ENCODE assay signal across 16 cellular contexts in the genomic region with DNA sequence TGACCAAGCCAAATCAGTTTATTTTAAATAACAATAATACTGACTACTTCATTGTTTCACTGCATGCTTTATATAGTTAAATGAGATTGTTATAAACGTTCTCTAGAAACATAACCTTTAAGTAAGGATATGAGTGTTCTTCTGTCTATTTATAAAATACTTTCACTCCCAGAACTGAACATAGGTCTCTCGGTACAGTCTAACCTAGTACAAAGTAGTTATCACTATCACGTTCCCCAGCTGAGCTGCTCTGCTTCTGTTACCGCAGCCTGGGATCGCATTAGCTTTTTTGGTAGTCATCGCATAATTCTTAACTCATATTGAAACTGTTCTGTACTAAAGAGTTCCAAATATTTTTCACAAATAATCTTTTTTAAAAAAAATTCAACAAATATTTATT.
DNase-seq lines count a peak whose midpoint lies in the region; ATAC-seq and TF ChIP-seq lines count a peak whose summit lies in the region.
"Had no signal": no experiment of that assay in that cellular context is flagged by ENCODE, and none has a peak within 500 bp of the region (broad histone marks: within the 10 kb centered on the region; RNA-seq: fewer than 3 reads in every experiment).

No MANE protein-coding gene starts in this region.

- ATAC-seq in GM18858 (IDR thresholded peaks at IDR 0.05; ENCODE audit: unreplicated experiment) (peak; percentile 97), GM21360 (IDR thresholded peaks at IDR 0.05; ENCODE audit: unreplicated experiment) (peak; percentile 97), HG02884 (IDR thresholded peaks at IDR 0.05; ENCODE audit: unreplicated experiment) (peak; percentile 98), HG03571 (IDR thresholded peaks at IDR 0.05; ENCODE audit: unreplicated experiment) (peak; percentile 91), sciatic nerve (no peak)

- DNase-seq in HUDEP-2 (lab: John Stamatoyannopoulos, UW; ENCODE audit: unreplicated experiment in 76 of 76): no peak
- DNase-seq in hippocampal formation (lab: John Stamatoyannopoulos, UW): no peak
- no peak for DNase-seq in lower leg skin (ENCODE audit: low spot score in 2 of 2)
- no peak for DNase-seq in sciatic nerve (ENCODE audit: low spot score)
- DNase-seq: activated CD4-positive, alpha-beta T cell treated with anti-CD3 and anti-CD28 coated beads for 1 hour; H7; heart right ventricle; mesenchymal stem cell; NCI-H1105 treated with DMSO at 0.1 percent for 48 hours; SK-N-SH; stimulated activated CD4-positive, alpha-beta T cell treated with anti-CD3 and anti-CD28 coated beads, Interleukin-1b, Interleukin-23, amount 100 ng/mL, for 48 hours; stomach had no signal

- intact Hi-C loops in lower leg skin (cut with DNase I; ENCODE audit: low total_unique reads) (no loop called here), sciatic nerve (cut with DNase I) (no loop called here)

- 75 to 87% methylated on average over 6 of the region's 6 CpGs for WGBS in lower leg skin, 2 donors

- TF ChIP-seq CTCF in lower leg skin (IDR thresholded peaks at IDR 0.05): no peak

- H3K4me3 ChIP-seq in lower leg skin (ENCODE audit: low read depth, poor library complexity, severe bottlenecking): no peak overlapping the region
- H3K4me3 ChIP-seq: heart right ventricle, stomach had no signal

- TF ChIP-seq POLR2A in lower leg skin (IDR thresholded peaks at IDR 0.05): no peak
